9 cellular contexts compared by ENCODE assay signal in genomic region chr17:81245024-81245664, GRCh38. TPM values are rescaled to one million over a fixed set of nuclear protein-coding genes. Genes with fewer than 3 reads are reported as not detected.
DNase-seq lines count a peak whose midpoint lies in the region; ATAC-seq, FAIRE-seq and TF ChIP-seq lines count a peak whose summit lies in the region.
"Had no signal": no experiment of that assay in that cellular context is flagged by ENCODE, and none has a peak within 500 bp of the region (broad histone marks: within the 10 kb centered on the region; RNA-seq: fewer than 3 reads in every experiment).

No MANE protein-coding gene starts in this region.

- TF ChIP-seq EP300 in HepG2 (IDR thresholded peaks at IDR 0.05; ENCODE audit: low read depth in 2 of 2, low read length in 2 of 2) (no peak), HepG2 (CRISPR knock-in tag; IDR thresholded peaks at IDR 0.05; ENCODE audit: borderline replicate concordance) (no peak)

- peaks cover 34% of the 10 kb centered on the region for H3K4me1 ChIP-seq in HepG2 (ENCODE audit: insufficient read depth, low read length)
- peaks cover 1 to 4% of the 10 kb centered on the region in 2 donors for H3K4me1 ChIP-seq in ascending aorta
- H3K4me1 ChIP-seq in vagina, result peaks cover 17% of the 10 kb centered on the region

- H3K9me3 ChIP-seq in HepG2 (ENCODE audit: low read length) (no peaks in the 10 kb centered on the region), ascending aorta (no peaks in the 10 kb centered on the region), vagina (no peaks in the 10 kb centered on the region)

- H2AFZ ChIP-seq in HepG2 (ENCODE audit: low read length), result no peak overlapping the region

- H3K27ac ChIP-seq in HepG2 (ENCODE audit: extremely low read length, insufficient read depth, low read length) (peak overlapping the region; percentile 53), ascending aorta (no peak overlapping the region), vagina (no peak overlapping the region)

- H3K4me2 ChIP-seq in HepG2 (ENCODE audit: low read depth, low read length), result peak overlapping the region; percentile 57

- TF ChIP-seq CTCF in HepG2 (CRISPR knock-in tag; IDR thresholded peaks at IDR 0.05) (no peak), ascending aorta (IDR thresholded peaks at IDR 0.05) (no peak), vagina (IDR thresholded peaks at IDR 0.05) (no peak)

- intact Hi-C loops in HepG2 (cut with micrococcal nuclease; ENCODE audit: unreplicated experiment), result no loop called here
- intact Hi-C loops in ascending aorta (cut with DNase I), result no loop called here
- intact Hi-C loops in vagina (cut with DNase I), result no loop called here

- BruUV-seq in HepG2 (replicated peaks; lab: Mats Ljungman, UMichigan), result no TSS peak

- TF ChIP-seq POLR2A in HepG2 (IDR thresholded peaks at IDR 0.05; ENCODE audit: insufficient read depth in 1 of 2, low read depth in 2 of 2, low read length in 2 of 2), result peak in 1 of 2 experiments; percentile 26; a peak in 2 of 4 replicates
- TF ChIP-seq POLR2A in vagina (IDR thresholded peaks at IDR 0.05), result no peak

- CTCF ChIA-PET in HepG2 (lab: Yijun Ruan, JAX; ENCODE audit: low intra/inter-chr PET ratio, low total read pairs), result no interaction called here

- FAIRE-seq in HepG2 (lab: Jason Lieb, UNC), result peak; percentile 68
- FAIRE-seq: TTC549 had no signal

- no peak overlapping the region; the same call in 1 of the 2 replicates for H3K9ac ChIP-seq in HepG2 (ENCODE audit: insufficient read depth, low read depth, low read length)

- DNase-seq in Caki2 (ENCODE audit: low read depth) (peak; percentile 69), HepG2 (ENCODE audit: low spot score) (no peak), NCI-H146 treated with DMSO at 0.1 percent for 48 hours (lab: John Stamatoyannopoulos, UW; ENCODE audit: unreplicated experiment) (no peak), ascending aorta (ENCODE audit: low spot score in 2 of 2) (no peak), NCI-H2171 treated with DMSO at 0.1 percent for 48 hours (lab: John Stamatoyannopoulos, UW) (no peak), vagina (ENCODE audit: extremely low spot score in 2 of 2) (no peak)

- ATAC-seq in GM18867 (IDR thresholded peaks at IDR 0.05; ENCODE audit: unreplicated experiment), result peak; percentile 55
- ATAC-seq in SK-N-SH treated with all-trans-retinoic acid at 6 μM for 48 hours, result peak; percentile 6
- ATAC-seq in HepG2, result peak; percentile 55

- POLR2A ChIA-PET in HepG2 (lab: Yijun Ruan, JAX), result interaction anchor here (0.9 kb wide), 1 partner anchor 152 kb away, joined by 3 read pairs; no protein-coding TSS in a partner anchor

- 39% methylated on average over 22 of the region's 25 CpGs for WGBS in HepG2 (ENCODE audit: low lambda C conversion rate)

- peak overlapping the region in 1 of 3 experiments; percentile 41; a peak in 1 of 6 replicates for H3K4me3 ChIP-seq in HepG2 (replicated peaks in 1 of 3; ENCODE audit: insufficient read depth in 1 of 3, low read depth in 2 of 3, low read length in 3 of 3)
- no peak overlapping the region for H3K4me3 ChIP-seq in ascending aorta
- H3K4me3 ChIP-seq in vagina, result no peak overlapping the region

- H3K36me3 ChIP-seq in HepG2 (replicated peaks in 1 of 2; ENCODE audit: control insufficient read depth in 1 of 2, insufficient read depth in 2 of 2, low read length in 2 of 2) (peaks cover 5 to 9% of the 10 kb centered on the region in 2 experiments; a peak in 2 of 5 replicates), ascending aorta (peaks cover 6 to 11% of the 10 kb centered on the region in 2 donors), vagina (no peaks in the 10 kb centered on the region)

- in situ Hi-C loops in Caki2 (cut with HindIII; ENCODE audit: low pct_unique_long_range_greater_than_20kb, low sequenced_read_pairs) (no loop called here), HepG2 (cut with HindIII; ENCODE audit: extremely low pct_ligation_motif_present, low pct_unique_long_range_greater_than_20kb) (no loop called here)

- no peaks in the 10 kb centered on the region for H3K27me3 ChIP-seq in HepG2 (ENCODE audit: control insufficient read depth in 1 of 2, insufficient read depth in 2 of 2, low read length in 2 of 2)
- no peaks in the 10 kb centered on the region for H3K27me3 ChIP-seq in ascending aorta
- H3K27me3 ChIP-seq in vagina, result no peaks in the 10 kb centered on the region

- no peak for TF ChIP-seq RAD21 in HepG2 (CRISPR knock-in tag; IDR thresholded peaks at IDR 0.05)

- H3K79me2 ChIP-seq in HepG2 (ENCODE audit: insufficient read depth, low read length), result peaks cover 13% of the 10 kb centered on the region

- peaks cover 4% of the 10 kb centered on the region; the same call in 1 of the 2 replicates for H4K20me1 ChIP-seq in HepG2 (ENCODE audit: insufficient read depth, low read length)

RNA-seq across cellular contexts. Expression of gene NDUFAF8, which starts 6.0 kb away (rescaled TPM):
- total RNA-seq in Caki2 (2014; rRNA removed; shearing (Covaris generic); ENCODE audit: low replicate concordance), result 158 and 172 TPM in 2 replicates
- total RNA-seq in HepG2 (2016; rRNA removed; fragmentation: Illumina TruSeq; extraction: Trizol) (213 and 233 TPM in 2 replicates), ascending aorta (6.5 TPM), vagina (52.5 TPM)
- total RNA-seq in HepG2 (2016; cell fraction: cytosol; rRNA removed; fragmentation: Illumina TruSeq; extraction: Trizol; ENCODE audit: low read depth), result 565 and 636 TPM in 2 replicates
- total RNA-seq in HepG2 (2016; cell fraction: insoluble cytoplasmic fraction; rRNA removed; fragmentation: Illumina TruSeq; extraction: Trizol), result 209 and 214 TPM in 2 replicates
- total RNA-seq in HepG2 (2016; cell fraction: membrane; rRNA removed; fragmentation: Illumina TruSeq; extraction: Trizol), result 441 and 487 TPM in 2 replicates
- 99.9 and 114 TPM in 2 replicates for total RNA-seq in HepG2 (2016; cell fraction: nucleus; rRNA removed; fragmentation: Illumina TruSeq; extraction: Trizol)
- 62.4 and 75.6 TPM in 2 replicates for polyA plus RNA-seq in HepG2 (2011; rRNA removed)
- 52.0 and 67.0 TPM in 2 replicates for polyA plus RNA-seq in HepG2 (2011; cell fraction: cytosol; rRNA removed)
- polyA plus RNA-seq in HepG2 (2011; cell fraction: nucleus; rRNA removed), result 67.0 and 99.7 TPM in 2 replicates
- polyA plus RNA-seq in HepG2 (2012), result 74.7 and 106 TPM in 2 replicates
- polyA plus RNA-seq in HepG2 (2016; cell fraction: cytosol; fragmentation: Illumina TruSeq; extraction: Trizol; ENCODE audit: low read depth), result 562 and 639 TPM in 2 replicates
- 170 and 188 TPM in 2 replicates for polyA plus RNA-seq in HepG2 (2016; cell fraction: insoluble cytoplasmic fraction; fragmentation: Illumina TruSeq; extraction: Trizol; ENCODE audit: low read depth)
- polyA plus RNA-seq in HepG2 (2016; cell fraction: membrane; fragmentation: Illumina TruSeq; extraction: Trizol; ENCODE audit: low read depth), result 357 and 397 TPM in 2 replicates
- 180 and 208 TPM in 2 replicates for polyA plus RNA-seq in HepG2 (2016; cell fraction: nucleus; fragmentation: Illumina TruSeq; extraction: Trizol; ENCODE audit: insufficient read depth, low read depth)
- polyA minus RNA-seq in HepG2 (2011; rRNA and poly(A)+ RNA removed; ENCODE audit: low replicate concordance), result 13.6 and 21.7 TPM in 2 replicates
- 4.9 and 8.2 TPM in 2 replicates for polyA minus RNA-seq in HepG2 (2011; cell fraction: cytosol; rRNA and poly(A)+ RNA removed)
- 26.2 and 31.2 TPM in 2 replicates for polyA minus RNA-seq in HepG2 (2011; cell fraction: nucleus; rRNA and poly(A)+ RNA removed)

RNA-seq across cellular contexts. Expression of gene TEPSIN, which starts 6.3 kb away (rescaled TPM):
- total RNA-seq in Caki2 (2014; rRNA removed; shearing (Covaris generic); ENCODE audit: low replicate concordance), result 6.8 and 7.2 TPM in 2 replicates
- total RNA-seq in HepG2 (2016; rRNA removed; fragmentation: Illumina TruSeq; extraction: Trizol) (8.5 and 18.8 TPM in 2 replicates), ascending aorta (117 TPM), vagina (35.4 TPM)
- 5.0 and 7.5 TPM in 2 replicates for total RNA-seq in HepG2 (2016; cell fraction: cytosol; rRNA removed; fragmentation: Illumina TruSeq; extraction: Trizol; ENCODE audit: low read depth)
- 7.1 and 20.3 TPM in 2 replicates for total RNA-seq in HepG2 (2016; cell fraction: insoluble cytoplasmic fraction; rRNA removed; fragmentation: Illumina TruSeq; extraction: Trizol)
- total RNA-seq in HepG2 (2016; cell fraction: membrane; rRNA removed; fragmentation: Illumina TruSeq; extraction: Trizol), result 7.0 and 8.1 TPM in 2 replicates
- total RNA-seq in HepG2 (2016; cell fraction: nucleus; rRNA removed; fragmentation: Illumina TruSeq; extraction: Trizol), result 24.5 and 27.8 TPM in 2 replicates
- 16.1 and 19.7 TPM in 2 replicates for polyA plus RNA-seq in HepG2 (2011; rRNA removed)
- 4.0 and 8.2 TPM in 2 replicates for polyA plus RNA-seq in HepG2 (2011; cell fraction: cytosol; rRNA removed)
- polyA plus RNA-seq in HepG2 (2011; cell fraction: nucleus; rRNA removed), result 328 and 418 TPM in 2 replicates
- polyA plus RNA-seq in HepG2 (2012), result 9.5 and 16.4 TPM in 2 replicates
- 2.4 and 2.5 TPM in 2 replicates for polyA plus RNA-seq in HepG2 (2016; cell fraction: cytosol; fragmentation: Illumina TruSeq; extraction: Trizol; ENCODE audit: low read depth)
- 6.3 and 9.9 TPM in 2 replicates for polyA plus RNA-seq in HepG2 (2016; cell fraction: insoluble cytoplasmic fraction; fragmentation: Illumina TruSeq; extraction: Trizol; ENCODE audit: low read depth)
- 4.3 and 6.0 TPM in 2 replicates for polyA plus RNA-seq in HepG2 (2016; cell fraction: membrane; fragmentation: Illumina TruSeq; extraction: Trizol; ENCODE audit: low read depth)
- polyA plus RNA-seq in HepG2 (2016; cell fraction: nucleus; fragmentation: Illumina TruSeq; extraction: Trizol; ENCODE audit: insufficient read depth, low read depth), result 90.2 and 98.6 TPM in 2 replicates
- polyA minus RNA-seq in HepG2 (2011; rRNA and poly(A)+ RNA removed; ENCODE audit: low replicate concordance), result 14.1 and 21.0 TPM in 2 replicates
- 3.4 and 3.7 TPM in 2 replicates for polyA minus RNA-seq in HepG2 (2011; cell fraction: cytosol; rRNA and poly(A)+ RNA removed)
- polyA minus RNA-seq in HepG2 (2011; cell fraction: nucleus; rRNA and poly(A)+ RNA removed), result 39.0 and 47.9 TPM in 2 replicates

RNA-seq across cellular contexts. Expression of gene CEP131, which starts 22.4 kb away (rescaled TPM):
- 15.3 and 22.3 TPM in 2 replicates for total RNA-seq in Caki2 (2014; rRNA removed; shearing (Covaris generic); ENCODE audit: low replicate concordance)
- total RNA-seq in HepG2 (2016; rRNA removed; fragmentation: Illumina TruSeq; extraction: Trizol), result 11.1 and 16.8 TPM in 2 replicates
- 2.2 and 3.5 TPM in 2 replicates for total RNA-seq in HepG2 (2016; cell fraction: cytosol; rRNA removed; fragmentation: Illumina TruSeq; extraction: Trizol; ENCODE audit: low read depth)
- total RNA-seq in HepG2 (2016; cell fraction: insoluble cytoplasmic fraction; rRNA removed; fragmentation: Illumina TruSeq; extraction: Trizol), result 8.4 and 18.4 TPM in 2 replicates
- total RNA-seq in HepG2 (2016; cell fraction: membrane; rRNA removed; fragmentation: Illumina TruSeq; extraction: Trizol), result 5.8 and 6.2 TPM in 2 replicates
- total RNA-seq in HepG2 (2016; cell fraction: nucleus; rRNA removed; fragmentation: Illumina TruSeq; extraction: Trizol), result 10.7 and 12.3 TPM in 2 replicates
- polyA plus RNA-seq in HepG2 (2011; rRNA removed), result 5.0 and 5.6 TPM in 2 replicates
- polyA plus RNA-seq in HepG2 (2011; cell fraction: cytosol; rRNA removed), result 3.0 and 5.8 TPM in 2 replicates
- polyA plus RNA-seq in HepG2 (2011; cell fraction: nucleus; rRNA removed), result 31.7 and 46.2 TPM in 2 replicates
- polyA plus RNA-seq in HepG2 (2012), result 6.3 and 6.8 TPM in 2 replicates
- 2.7 and 3.3 TPM in 2 replicates for polyA plus RNA-seq in HepG2 (2016; cell fraction: cytosol; fragmentation: Illumina TruSeq; extraction: Trizol; ENCODE audit: low read depth)
- polyA plus RNA-seq in HepG2 (2016; cell fraction: insoluble cytoplasmic fraction; fragmentation: Illumina TruSeq; extraction: Trizol; ENCODE audit: low read depth), result 11.8 and 13.5 TPM in 2 replicates
- 4.3 and 4.6 TPM in 2 replicates for polyA plus RNA-seq in HepG2 (2016; cell fraction: membrane; fragmentation: Illumina TruSeq; extraction: Trizol; ENCODE audit: low read depth)
- 35.7 and 41.4 TPM in 2 replicates for polyA plus RNA-seq in HepG2 (2016; cell fraction: nucleus; fragmentation: Illumina TruSeq; extraction: Trizol; ENCODE audit: insufficient read depth, low read depth)
- polyA minus RNA-seq in HepG2 (2011; rRNA and poly(A)+ RNA removed; ENCODE audit: low replicate concordance), result 4.8 and 5.8 TPM in 2 replicates
- polyA minus RNA-seq in HepG2 (2011; cell fraction: cytosol; rRNA and poly(A)+ RNA removed), result 3.0 and 4.2 TPM in 2 replicates
- 7.6 and 8.0 TPM in 2 replicates for polyA minus RNA-seq in HepG2 (2011; cell fraction: nucleus; rRNA and poly(A)+ RNA removed)
- total RNA-seq in ascending aorta, result 6.7 TPM
- total RNA-seq in vagina, result 6.1 TPM

RNA-seq across cellular contexts. Expression of gene SLC38A10, which starts 50.0 kb away (rescaled TPM):
- total RNA-seq in Caki2 (2014; rRNA removed; shearing (Covaris generic); ENCODE audit: low replicate concordance), result 77.3 and 85.2 TPM in 2 replicates
- total RNA-seq in HepG2 (2016; rRNA removed; fragmentation: Illumina TruSeq; extraction: Trizol), result 23.0 and 55.8 TPM in 2 replicates
- 18.5 and 23.3 TPM in 2 replicates for total RNA-seq in HepG2 (2016; cell fraction: cytosol; rRNA removed; fragmentation: Illumina TruSeq; extraction: Trizol; ENCODE audit: low read depth)
- total RNA-seq in HepG2 (2016; cell fraction: insoluble cytoplasmic fraction; rRNA removed; fragmentation: Illumina TruSeq; extraction: Trizol), result 19.1 and 55.8 TPM in 2 replicates
- total RNA-seq in HepG2 (2016; cell fraction: membrane; rRNA removed; fragmentation: Illumina TruSeq; extraction: Trizol), result 18.8 and 20.0 TPM in 2 replicates
- 52.6 and 64.0 TPM in 2 replicates for total RNA-seq in HepG2 (2016; cell fraction: nucleus; rRNA removed; fragmentation: Illumina TruSeq; extraction: Trizol)
- polyA plus RNA-seq in HepG2 (2011; rRNA removed), result 23.4 and 33.6 TPM in 2 replicates
- 20.1 and 34.6 TPM in 2 replicates for polyA plus RNA-seq in HepG2 (2011; cell fraction: cytosol; rRNA removed)
- polyA plus RNA-seq in HepG2 (2011; cell fraction: nucleus; rRNA removed), result 63.4 and 88.4 TPM in 2 replicates
- polyA plus RNA-seq in HepG2 (2012), result 22.8 and 28.0 TPM in 2 replicates
- polyA plus RNA-seq in HepG2 (2016; cell fraction: cytosol; fragmentation: Illumina TruSeq; extraction: Trizol; ENCODE audit: low read depth), result 5.7 and 7.1 TPM in 2 replicates
- polyA plus RNA-seq in HepG2 (2016; cell fraction: insoluble cytoplasmic fraction; fragmentation: Illumina TruSeq; extraction: Trizol; ENCODE audit: low read depth), result 19.7 and 23.4 TPM in 2 replicates
- polyA plus RNA-seq in HepG2 (2016; cell fraction: membrane; fragmentation: Illumina TruSeq; extraction: Trizol; ENCODE audit: low read depth), result 10.4 and 11.4 TPM in 2 replicates
- 123 and 129 TPM in 2 replicates for polyA plus RNA-seq in HepG2 (2016; cell fraction: nucleus; fragmentation: Illumina TruSeq; extraction: Trizol; ENCODE audit: insufficient read depth, low read depth)
- 53.9 and 165 TPM in 2 replicates for polyA minus RNA-seq in HepG2 (2011; rRNA and poly(A)+ RNA removed; ENCODE audit: low replicate concordance)
- 62.7 and 77.3 TPM in 2 replicates for polyA minus RNA-seq in HepG2 (2011; cell fraction: cytosol; rRNA and poly(A)+ RNA removed)
- polyA minus RNA-seq in HepG2 (2011; cell fraction: nucleus; rRNA and poly(A)+ RNA removed), result 25.7 and 27.8 TPM in 2 replicates
- total RNA-seq in ascending aorta, result 261 TPM
- 67.5 TPM for total RNA-seq in vagina
